22 cellular contexts compared by ENCODE assay signal in genomic region chr5:54621048-54621447, GRCh38.
"Had no signal": no experiment of that assay in that cellular context is flagged by ENCODE, and none has a peak within 500 bp of the region (broad histone marks: within the 10 kb centered on the region; RNA-seq: fewer than 3 reads in every experiment).

No MANE protein-coding gene starts in this region.

- H3K4me3 ChIP-seq: coronary artery, dorsolateral prefrontal cortex, lower lobe of right lung, skin epidermis had no signal

- H3K27ac ChIP-seq: dorsolateral prefrontal cortex, lower lobe of right lung, skin epidermis, VCaP had no signal

- H3K27me3 ChIP-seq: dorsolateral prefrontal cortex had no signal

- ATAC-seq: activated naive CD4-positive, alpha-beta T cell treated with anti-CD3 and anti-CD28 coated beads, Interleukin-2, amount 50 U/mL, for 72 hours; naive thymus-derived CD8-positive, alpha-beta T cell; sciatic nerve; stimulated activated naive CD8-positive, alpha-beta T cell treated with anti-CD3 and anti-CD28 coated beads, Interleukin-15, Interleukin-2, amounts not matched to agents 100 U/mL and 50 U/mL, for 24 hours had no signal

- H3K9me3 ChIP-seq: lower lobe of right lung had no signal

- DNase-seq: activated CD4-positive, alpha-beta T cell treated with anti-CD3 and anti-CD28 coated beads for 4 hours; activated CD4-positive, alpha-beta T cell treated with anti-CD3 and anti-CD28 coated beads, Interleukin-2, amount 50 U/mL, for 4 hours; activated naive CD4-positive, alpha-beta T cell; activated T-cell treated with anti-CD3 and anti-CD28 coated beads for 4 hours; activated T-cell treated with anti-CD3 and anti-CD28 coated beads, Interleukin-2, amount 50 U/mL, for 72 hours; dorsolateral prefrontal cortex; foreskin fibroblast; kidney; lower lobe of right lung; mesenchymal stem cell; naive thymus-derived CD8-positive, alpha-beta T cell; stimulated activated CD4-positive, alpha-beta T cell treated with anti-CD3 and anti-CD28 coated beads, Interleukin-12 subunit alpha, Interleukin-12 subunit beta, amount 100 ng/mL, for 4 hours; stimulated activated CD4-positive, alpha-beta T cell treated with anti-CD3 and anti-CD28 coated beads, Interleukin-4, amount 100 ng/mL, for 1 hour; stimulated activated naive CD8-positive, alpha-beta T cell treated with anti-CD3 and anti-CD28 coated beads, Interleukin-15, Interleukin-2, amounts not matched to agents 100 U/mL and 50 U/mL, for 24 hours; SW 1271; T-helper 9 cell had no signal

- FAIRE-seq: kidney, TTC549 had no signal

- H3K36me3 ChIP-seq: lower lobe of right lung had no signal
